Comparison of ENCODE assay signal across 1 cellular context in genomic region chr7:77330169-77330882, GRCh38.
A peak's percentile ranks its signal among the peaks of the same experiment; 100 is the strongest.
TF ChIP-seq lines count a peak whose summit lies in the region.

No MANE protein-coding gene starts in this region.

TF ChIP-seq in GM12878, 131 proteins besides CTCF, POLR2A, EP300 and RAD21 (continued from another document and continues in another):
- 0 out of 2 replicates have a peak, but pooled peaks have one; percentile 11 for TF ChIP-seq ZNF24 (IDR thresholded peaks at IDR 0.05)
- TF ChIP-seq CEBPB (IDR thresholded peaks at IDR 0.05; ENCODE audit: borderline replicate concordance in 1 of 2, low read depth in 2 of 2, low read length in 2 of 2), result peak in 1 of 2 experiments; percentile 55; a peak in 1 of 4 replicates
- TF ChIP-seq CHD2 (IDR thresholded peaks at IDR 0.05; ENCODE audit: borderline replicate concordance, low read depth, low read length), result no peak; the same call in 1 of the 2 replicates
- no peak for TF ChIP-seq TCF12 (IDR thresholded peaks at IDR 0.05; ENCODE audit: low read depth, low read length)
- TF ChIP-seq RAD51 (IDR thresholded peaks at IDR 0.05), result no peak
- TF ChIP-seq GATAD2B (conservative IDR thresholded peaks at IDR 0.05; ENCODE audit: low read depth), result no peak
- no peak for TF ChIP-seq ZNF687 (IDR thresholded peaks at IDR 0.05)
- TF ChIP-seq ZSCAN29 (IDR thresholded peaks at IDR 0.05), result no peak
- TF ChIP-seq MTA3 (IDR thresholded peaks at IDR 0.05; ENCODE audit: borderline replicate concordance, low read length), result peak; percentile 69; the same call in 1 of the 2 replicates
- peak; percentile 95 for TF ChIP-seq RUNX3 (IDR thresholded peaks at IDR 0.05; ENCODE audit: low read length)
- TF ChIP-seq SMARCA5 (IDR thresholded peaks at IDR 0.05), result no peak
- 0 out of 2 replicates have a peak, but pooled peaks have one; percentile 29 for TF ChIP-seq MLLT1 (IDR thresholded peaks at IDR 0.05)
- no peak for TF ChIP-seq PKNOX1 (IDR thresholded peaks at IDR 0.05)
- TF ChIP-seq SUZ12 (IDR thresholded peaks at IDR 0.05; ENCODE audit: unreplicated experiment), result no peak
- TF ChIP-seq ZNF622 (IDR thresholded peaks at IDR 0.05), result no peak
- peak; percentile 55; the same call in 1 of the 2 replicates for TF ChIP-seq TBL1XR1 (IDR thresholded peaks at IDR 0.05; ENCODE audit: low read depth, low read length)
- TF ChIP-seq YY1 (IDR thresholded peaks at IDR 0.05; ENCODE audit: low read depth, low read length), result no peak
- TF ChIP-seq HSF1 (IDR thresholded peaks at IDR 0.05; ENCODE audit: low read depth, low read length), result no peak
- no peak for TF ChIP-seq SMAD1 (IDR thresholded peaks at IDR 0.05; ENCODE audit: low read depth, partially characterized antibody)
- no peak for TF ChIP-seq TARDBP (IDR thresholded peaks at IDR 0.05; ENCODE audit: borderline replicate concordance)
- no peak for TF ChIP-seq POLR2AphosphoS2 (IDR thresholded peaks at IDR 0.05; ENCODE audit: low read depth, low read length)
- no peak for TF ChIP-seq TCF7 (IDR thresholded peaks at IDR 0.05; ENCODE audit: borderline replicate concordance)
- no peak for TF ChIP-seq HDGF (IDR thresholded peaks at IDR 0.05)
- TF ChIP-seq GABPA (IDR thresholded peaks at IDR 0.05; ENCODE audit: low read depth), result 0 out of 2 replicates have a peak, but pooled peaks have one; percentile 11
- TF ChIP-seq MYB (IDR thresholded peaks at IDR 0.05; ENCODE audit: borderline replicate concordance, low read depth, low read length), result no peak
- TF ChIP-seq YBX1 (IDR thresholded peaks at IDR 0.05), result no peak
- TF ChIP-seq ZBTB40 (IDR thresholded peaks at IDR 0.05; ENCODE audit: borderline replicate concordance), result peak; percentile 44; the same call in 1 of the 2 replicates
- TF ChIP-seq ZBED1 (IDR thresholded peaks at IDR 0.05; ENCODE audit: borderline replicate concordance), result peak; percentile 81
- no peak for TF ChIP-seq KAT2A (conservative IDR thresholded peaks at IDR 0.05; ENCODE audit: control insufficient read depth, low read depth, low read length)
- TF ChIP-seq ATF2 (IDR thresholded peaks at IDR 0.05; ENCODE audit: low read length), result peak; percentile 85
- TF ChIP-seq ATF7 (IDR thresholded peaks at IDR 0.05; ENCODE audit: low read depth), result peak; percentile 86
- no peak for TF ChIP-seq ZZZ3 (IDR thresholded peaks at IDR 0.05; ENCODE audit: control insufficient read depth, insufficient read length, low read depth)
- peak in 1 of 2 experiments; percentile 49; a peak in 1 of 4 replicates for TF ChIP-seq BHLHE40 (IDR thresholded peaks at IDR 0.05; ENCODE audit: borderline replicate concordance in 1 of 2, low read depth in 2 of 2, low read length in 1 of 2)
- TF ChIP-seq USF2 (IDR thresholded peaks at IDR 0.05; ENCODE audit: borderline replicate concordance, low read depth, low read length), result no peak
- no peak for TF ChIP-seq REST (IDR thresholded peaks at IDR 0.05; ENCODE audit: low read depth, low read length)
- TF ChIP-seq EGR1 (IDR thresholded peaks at IDR 0.05; ENCODE audit: borderline replicate concordance in 1 of 2, low read depth in 2 of 2, low read length in 2 of 2), result no peak
- TF ChIP-seq POLR2AphosphoS5 (IDR thresholded peaks at IDR 0.05; ENCODE audit: low read length), result no peak
- no peak for TF ChIP-seq CHD4 (IDR thresholded peaks at IDR 0.05)
- no peak for TF ChIP-seq E2F8 (IDR thresholded peaks at IDR 0.05; ENCODE audit: low read depth, partially characterized antibody)
